Comparison of ENCODE assay signal across 8 cellular contexts in the genomic region with DNA sequence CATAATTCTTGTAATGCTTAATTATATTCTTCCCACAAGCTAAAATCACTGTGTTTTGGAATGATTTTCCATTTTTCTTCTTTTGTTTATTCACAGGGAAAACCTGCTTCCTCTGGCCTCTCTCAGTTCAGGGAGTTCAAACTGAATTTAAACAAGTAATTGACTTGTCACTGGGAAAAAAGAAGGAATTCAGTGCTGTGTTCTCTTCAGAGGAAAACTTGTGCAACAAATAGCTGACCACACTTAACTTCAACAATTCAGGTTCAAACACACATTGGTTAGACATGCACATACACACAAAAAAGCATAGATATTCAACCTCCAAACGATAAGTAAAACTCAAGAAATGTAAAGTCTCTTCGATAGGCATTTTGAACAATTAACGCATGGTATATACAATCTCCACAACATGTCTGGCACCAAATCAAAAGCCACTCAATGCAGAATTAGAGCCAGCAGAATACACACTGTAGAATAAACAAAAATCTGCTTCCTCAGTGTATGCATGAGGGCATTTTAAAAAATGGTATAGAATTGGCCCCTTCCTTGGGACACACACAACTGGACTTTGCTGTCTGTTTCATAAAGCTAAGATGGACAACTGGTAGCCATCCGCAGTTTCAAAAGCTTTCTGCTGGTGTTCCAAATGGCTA.
DNase-seq lines count a peak whose midpoint lies in the region; ATAC-seq and TF ChIP-seq lines count a peak whose summit lies in the region.

No MANE protein-coding gene starts in this region.

- peak overlapping the region; percentile 90 for H3K4me2 ChIP-seq in MM.1S (ENCODE audit: low read depth, low read length)

- H3F3A ChIP-seq in MM.1S (ENCODE audit: insufficient read depth, low read length): peaks cover 27% of the 10 kb centered on the region

- ATAC-seq in GM19035 (IDR thresholded peaks at IDR 0.05; ENCODE audit: unreplicated experiment): no peak
- ATAC-seq in GM21737 (IDR thresholded peaks at IDR 0.05; ENCODE audit: unreplicated experiment): no peak
- ATAC-seq in HG02763 (IDR thresholded peaks at IDR 0.05; ENCODE audit: unreplicated experiment): no peak
- no peak for ATAC-seq in GM18511 (IDR thresholded peaks at IDR 0.05; ENCODE audit: unreplicated experiment)

- POLR2A ChIA-PET in BJ (lab: Charles Lee): interaction anchor here (0.6 kb wide), 1 partner anchor 1060 kb away, joined by 3 read pairs; no protein-coding TSS in a partner anchor

- H3K36me3 Mint-ChIP-seq in dendritic cell treated with granulocyte-macrophage colony-stimulating factor and Interleukin-4, amounts not matched to agents 40 ng/mL and 50 ng/mL, for 4 days (ENCODE audit: low read depth): peaks cover 23% of the 10 kb centered on the region
- H3K36me3 Mint-ChIP-seq in osteocyte (ENCODE audit: unreplicated experiment): no peaks in the 10 kb centered on the region

- no peaks in the 10 kb centered on the region for H3K9me2 ChIP-seq in MM.1S (replicated peaks; ENCODE audit: insufficient read depth, low read length)

- H3K27me3 Mint-ChIP-seq in dendritic cell treated with granulocyte-macrophage colony-stimulating factor and Interleukin-4, amounts not matched to agents 40 ng/mL and 50 ng/mL, for 4 days: no peaks in the 10 kb centered on the region
- no peaks in the 10 kb centered on the region for H3K27me3 Mint-ChIP-seq in osteocyte (ENCODE audit: unreplicated experiment)

- peak overlapping the region; percentile 84 for H3K9ac ChIP-seq in MM.1S (ENCODE audit: low read length)

- peaks cover 30% of the 10 kb centered on the region for H3K4me1 Mint-ChIP-seq in dendritic cell treated with granulocyte-macrophage colony-stimulating factor and Interleukin-4, amounts not matched to agents 40 ng/mL and 50 ng/mL, for 4 days (ENCODE audit: low read depth)
- H3K4me1 Mint-ChIP-seq in osteocyte (ENCODE audit: unreplicated experiment): peaks cover 58% of the 10 kb centered on the region

- no peak overlapping the region for H2AFZ ChIP-seq in MM.1S (ENCODE audit: low read length)

- CTCF ChIA-PET in BJ (lab: Yijun Ruan, JAX): interaction anchor here (0.8 to 1.9 kb wide), 5 partner anchors 68 to 91 kb away, joined by 3 to 5 read pairs (median 4); no protein-coding TSS in a partner anchor

- H3K4me3 ChIP-seq in BJ (ENCODE audit: low read depth, low read length) (peak overlapping the region; percentile 61), MM.1S (ENCODE audit: low read length) (peak overlapping the region; percentile 71)

- no peaks in the 10 kb centered on the region for H3K36me3 ChIP-seq in BJ (ENCODE audit: control insufficient read depth, insufficient read depth, low read length)
- no peaks in the 10 kb centered on the region for H3K36me3 ChIP-seq in MM.1S (replicated peaks; ENCODE audit: insufficient read depth, low read length)

- H3K79me2 ChIP-seq in MM.1S (ENCODE audit: low read length): peaks cover 82% of the 10 kb centered on the region

- intact Hi-C loops in dendritic cell treated with granulocyte-macrophage colony-stimulating factor and Interleukin-4, amounts not matched to agents 40 ng/mL and 50 ng/mL, for 4 days (cut with micrococcal nuclease): no loop called here

- TF ChIP-seq CTCF in BJ (IDR thresholded peaks at IDR 0.05; ENCODE audit: insufficient read depth, low read depth, low read length): no peak
- no peak for TF ChIP-seq CTCF in MM.1S (IDR thresholded peaks at IDR 0.05; ENCODE audit: low read length)
- no peak for TF ChIP-seq CTCF in osteocyte (IDR thresholded peaks at IDR 0.05)

- peak overlapping the region; percentile 57 for H3K4me3 Mint-ChIP-seq in dendritic cell treated with granulocyte-macrophage colony-stimulating factor and Interleukin-4, amounts not matched to agents 40 ng/mL and 50 ng/mL, for 4 days
- H3K4me3 Mint-ChIP-seq in osteocyte (ENCODE audit: unreplicated experiment): peak overlapping the region; percentile 91

- H3K4me1 ChIP-seq in MM.1S (ENCODE audit: low read length): peaks cover 14% of the 10 kb centered on the region

- no peaks in the 10 kb centered on the region for H3K9me3 Mint-ChIP-seq in dendritic cell treated with granulocyte-macrophage colony-stimulating factor and Interleukin-4, amounts not matched to agents 40 ng/mL and 50 ng/mL, for 4 days
- H3K9me3 Mint-ChIP-seq in osteocyte (ENCODE audit: unreplicated experiment): no peaks in the 10 kb centered on the region

- H3K27me3 ChIP-seq in BJ (ENCODE audit: control insufficient read depth, insufficient read depth, low read length): no peaks in the 10 kb centered on the region
- H3K27me3 ChIP-seq in MM.1S (replicated peaks; ENCODE audit: insufficient read depth, low read length): no peaks in the 10 kb centered on the region

- H4K20me1 ChIP-seq in MM.1S (ENCODE audit: insufficient read depth, low read length): no peaks in the 10 kb centered on the region

- DNase-seq in BJ (ENCODE audit: low read depth): no peak
- DNase-seq in MM.1S: no peak
- no peak for DNase-seq in osteocyte (ENCODE audit: extremely low spot score, unreplicated experiment)

- peak overlapping the region; percentile 25 for H3K27ac Mint-ChIP-seq in dendritic cell treated with granulocyte-macrophage colony-stimulating factor and Interleukin-4, amounts not matched to agents 40 ng/mL and 50 ng/mL, for 4 days
- peak overlapping the region; percentile 90 for H3K27ac Mint-ChIP-seq in osteocyte (ENCODE audit: unreplicated experiment)

- H3K9me3 ChIP-seq in MM.1S (replicated peaks; ENCODE audit: insufficient read depth, low read length): no peaks in the 10 kb centered on the region

- peak overlapping the region; percentile 93; the same call in 1 of the 2 replicates for H3K27ac ChIP-seq in MM.1S (ENCODE audit: low read length)
